In genomic region chr4:145891958-145892357, GRCh38 we compare ENCODE assay signal across 2 cellular contexts.
TF ChIP-seq lines count a peak whose summit lies in the region.

No MANE protein-coding gene starts in this region.

TF ChIP-seq in HepG2, 621 proteins besides CTCF, POLR2A, EP300 and RAD21:
- TF ChIP-seq SNRNP70 (IDR thresholded peaks at IDR 0.05; ENCODE audit: low read depth, low read length) (no peak), ZNF891 (CRISPR knock-in tag; IDR thresholded peaks at IDR 0.05) (no peak), BCLAF1 (IDR thresholded peaks at IDR 0.05) (no peak), ZNF138 (CRISPR knock-in tag; IDR thresholded peaks at IDR 0.05; ENCODE audit: low read depth) (no peak), ZFP62 (CRISPR knock-in tag; IDR thresholded peaks at IDR 0.05) (no peak), MAF1 (CRISPR knock-in tag; IDR thresholded peaks at IDR 0.05; ENCODE audit: borderline replicate concordance) (no peak), TFDP2 (CRISPR knock-in tag; IDR thresholded peaks at IDR 0.05) (no peak), ZBTB37 (CRISPR knock-in tag; IDR thresholded peaks at IDR 0.05) (no peak), NR2C2 (CRISPR knock-in tag; IDR thresholded peaks at IDR 0.05; ENCODE audit: borderline replicate concordance) (no peak), HOXA3 (CRISPR knock-in tag; IDR thresholded peaks at IDR 0.05) (no peak), NR0B2 (CRISPR knock-in tag; IDR thresholded peaks at IDR 0.05) (no peak), THRA (CRISPR knock-in tag; IDR thresholded peaks at IDR 0.05; ENCODE audit: borderline replicate concordance) (no peak), ELF1 (CRISPR knock-in tag; IDR thresholded peaks at IDR 0.05) (no peak), DR1 (CRISPR knock-in tag; IDR thresholded peaks at IDR 0.05) (no peak), HDAC1 (CRISPR knock-in tag; IDR thresholded peaks at IDR 0.05) (no peak), MNT (IDR thresholded peaks at IDR 0.05) (no peak), PATZ1 (CRISPR knock-in tag; IDR thresholded peaks at IDR 0.05) (no peak)

TF ChIP-seq in K562, 482 proteins besides CTCF, POLR2A, EP300 and RAD21:
- no peak for TF ChIP-seq YY1 (IDR thresholded peaks at IDR 0.05; ENCODE audit: borderline replicate concordance in 1 of 3, control insufficient read depth in 1 of 3, extremely low read depth in 1 of 3, insufficient read depth in 3 of 3, insufficient read length in 1 of 3, insufficient replicate concordance in 2 of 3, low read depth in 1 of 3, low read length in 2 of 3)
- TF ChIP-seq SIN3B (IDR thresholded peaks at IDR 0.05; ENCODE audit: low read depth), result no peak
- no peak for TF ChIP-seq ZNF830 (CRISPR knock-in tag; IDR thresholded peaks at IDR 0.05)
- no peak for TF ChIP-seq MEIS2 (IDR thresholded peaks at IDR 0.05; ENCODE audit: partially characterized antibody)
- no peak for TF ChIP-seq ZNF707 (CRISPR knock-in tag; conservative IDR thresholded peaks at IDR 0.05)
- TF ChIP-seq ZNF644 (tag; IDR thresholded peaks at IDR 0.05; ENCODE audit: low read depth), result no peak
- no peak for TF ChIP-seq HINFP (tag; conservative IDR thresholded peaks at IDR 0.05; ENCODE audit: low read depth)
